Comparison of ENCODE assay signal across 22 cellular contexts in the genomic region with DNA sequence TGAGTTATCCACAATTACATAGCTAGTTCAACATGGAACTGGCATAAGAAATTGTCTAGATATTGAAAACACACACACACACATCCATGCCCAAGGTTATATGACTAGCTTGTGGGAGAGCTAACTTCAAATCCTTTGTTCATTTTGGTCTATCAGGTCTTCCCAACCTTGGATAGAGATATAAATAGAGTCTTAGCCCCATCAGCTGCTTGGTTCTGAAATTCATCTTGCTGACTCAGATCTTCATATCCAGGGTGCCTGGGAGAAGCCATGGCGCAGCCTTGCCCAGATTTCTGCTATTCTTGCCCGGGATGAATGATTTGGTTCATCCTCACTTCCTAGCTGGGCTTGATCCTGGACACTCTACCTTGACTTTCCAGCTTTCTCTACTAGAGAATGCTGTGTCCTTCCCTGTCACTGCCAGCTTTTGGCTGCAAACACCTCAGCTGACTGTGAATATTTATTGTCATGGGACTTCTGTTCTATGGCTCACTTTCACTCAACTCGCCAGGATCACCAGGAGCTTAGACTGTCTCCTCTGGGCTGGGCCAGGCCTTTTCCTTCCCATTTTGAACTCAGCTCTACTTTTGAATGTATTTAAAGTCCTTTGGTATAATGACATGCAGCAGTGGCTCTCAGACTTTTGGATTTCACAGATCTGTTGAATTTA.
"Had no signal": no experiment of that assay in that cellular context is flagged by ENCODE, and none has a peak within 500 bp of the region (broad histone marks: within the 10 kb centered on the region; RNA-seq: fewer than 3 reads in every experiment).

No MANE protein-coding gene starts in this region.

- H3K9me3 ChIP-seq: MG63, SJSA1 had no signal

- H3K27ac ChIP-seq: SJSA1, SK-N-MC had no signal

- DNase-seq: IMR-90, Karpas-422, KG1, MG63, NCI-H1092, NCI-H1105 treated with DMSO at 0.1 percent for 48 hours, NCI-H1417 treated with DMSO at 0.1 percent for 48 hours, NCI-H146, NCI-H1694 treated with DMSO at 0.1 percent for 48 hours, NCI-H1930, NCI-H2081, NCI-H2107, NCI-H2227 treated with DMSO at 0.1 percent for 48 hours, NCI-H524, NCI-H526 treated with DMSO at 0.1 percent for 48 hours, NCI-H748 treated with DMSO at 0.1 percent for 48 hours, Right ventricle myocardium superior, RPMI8226, SIG-M5 had no signal

- ATAC-seq: HepG2 had no signal

- H3K4me1 ChIP-seq: SJSA1 had no signal

- H3K36me3 ChIP-seq: MG63, SJSA1 had no signal

- H3K27me3 ChIP-seq: MG63, SJSA1 had no signal

- H3K4me3 ChIP-seq: MG63, SJSA1, SK-N-MC had no signal
